In genomic region chr10:24513155-24513554, GRCh38 we compare ENCODE assay signal across 10 cellular contexts.
DNase-seq lines count a peak whose midpoint lies in the region; ATAC-seq and TF ChIP-seq lines count a peak whose summit lies in the region.
"Had no signal": no experiment of that assay in that cellular context is flagged by ENCODE, and none has a peak within 500 bp of the region (broad histone marks: within the 10 kb centered on the region; RNA-seq: fewer than 3 reads in every experiment).

No MANE protein-coding gene starts in this region.

- POLR2A ChIA-PET in activated CD4-positive, alpha-beta T cell treated with anti-CD3 and anti-CD28 coated beads, Interleukin-2, amount 10 ng/mL, durations not matched to agents 7 days and 5 days (lab: Charles Lee): no interaction called here

- ATAC-seq in HG02885 (IDR thresholded peaks at IDR 0.05; ENCODE audit: poor library complexity, unreplicated experiment): no peak

- H3K36me3 Mint-ChIP-seq in activated CD4-positive, alpha-beta T cell treated with anti-CD3 and anti-CD28 coated beads, Interleukin-2, amount 10 ng/mL, durations not matched to agents 7 days and 5 days (ENCODE audit: low read depth): no peaks in the 10 kb centered on the region

- 80 to 85% (median 81%) methylated on average over 9 of the region's 9 CpGs for whole genome bisulfite sequencing in spleen, 5 donors

- H3K27me3 Mint-ChIP-seq in activated CD4-positive, alpha-beta T cell treated with anti-CD3 and anti-CD28 coated beads, Interleukin-2, amount 10 ng/mL, durations not matched to agents 7 days and 5 days: peaks cover 6% of the 10 kb centered on the region

- no peak overlapping the region for H3K4me3 ChIP-seq in spleen
- H3K4me3 ChIP-seq in right atrium auricular region: no peak overlapping the region

- H3K9me3 ChIP-seq in spleen: no peaks in the 10 kb centered on the region
- no peaks in the 10 kb centered on the region for H3K9me3 ChIP-seq in right atrium auricular region

- CTCF ChIA-PET in activated CD4-positive, alpha-beta T cell treated with anti-CD3 and anti-CD28 coated beads, Interleukin-2, amount 10 ng/mL, durations not matched to agents 7 days and 5 days (lab: Charles Lee): no interaction called here

- H3K27ac ChIP-seq in spleen (no peak overlapping the region), right atrium auricular region (no peak overlapping the region)

- no peak overlapping the region for H3K4me3 Mint-ChIP-seq in activated CD4-positive, alpha-beta T cell treated with anti-CD3 and anti-CD28 coated beads, Interleukin-2, amount 10 ng/mL, durations not matched to agents 7 days and 5 days

- no peaks in the 10 kb centered on the region for H3K4me1 Mint-ChIP-seq in activated CD4-positive, alpha-beta T cell treated with anti-CD3 and anti-CD28 coated beads, Interleukin-2, amount 10 ng/mL, durations not matched to agents 7 days and 5 days

- H3K27me3 ChIP-seq in spleen (replicated peaks in 1 of 7): no peaks in the 10 kb centered on the region
- H3K27me3 ChIP-seq in right atrium auricular region: no peaks in the 10 kb centered on the region

- H3K36me3 ChIP-seq in spleen (peaks cover 0 to 6% (median 0%) of the 10 kb centered on the region in 6 donors), right atrium auricular region (peaks cover 26% of the 10 kb centered on the region)

- TF ChIP-seq CTCF in spleen (IDR thresholded peaks at IDR 0.05 in 8 of 11, conservative IDR thresholded peaks at IDR 0.05 in 3 of 11): no peak
- peak in 1 of 2 donors; percentile 23 for TF ChIP-seq CTCF in right atrium auricular region (IDR thresholded peaks at IDR 0.05)

- no peak for TF ChIP-seq POLR2A in spleen (IDR thresholded peaks at IDR 0.05)

- intact Hi-C loops in spleen (cut with DNase I; ENCODE audit: low total_unique reads): no loop called here

- H3K9me3 Mint-ChIP-seq in activated CD4-positive, alpha-beta T cell treated with anti-CD3 and anti-CD28 coated beads, Interleukin-2, amount 10 ng/mL, durations not matched to agents 7 days and 5 days: no peaks in the 10 kb centered on the region

- no peak overlapping the region for H3K27ac Mint-ChIP-seq in activated CD4-positive, alpha-beta T cell treated with anti-CD3 and anti-CD28 coated beads, Interleukin-2, amount 10 ng/mL, durations not matched to agents 7 days and 5 days

- H3K4me1 ChIP-seq in spleen (no peaks in the 10 kb centered on the region), right atrium auricular region (no peaks in the 10 kb centered on the region)

- peak; percentile 18 for DNase-seq in activated CD4-positive, alpha-beta T cell treated with anti-CD3 and anti-CD28 coated beads for 48 hours
- no peak for DNase-seq in activated CD4-positive, alpha-beta T cell treated with anti-CD3 and anti-CD28 coated beads, Interleukin-2, amount 10 ng/mL, durations not matched to agents 7 days and 5 days
- DNase-seq in NCI-H460 (ENCODE audit: extremely low read depth, low read depth) (peak; percentile 5), fibroblast of gingiva (ENCODE audit: low read depth) (peak; percentile 12), renal cortical epithelial cell (ENCODE audit: low read depth) (peak; percentile 20), spleen (no peak), right atrium auricular region (ENCODE audit: low spot score) (no peak)
- DNase-seq: amniotic stem cell, COR-L47 had no signal

Comparison
In these comparisons a context has a peak if more than half of its experiments do, and no peak if none do; other contexts are left out.
1. DNase-seq: peak in activated CD4-positive, alpha-beta T cell treated with anti-CD3 and anti-CD28 coated beads for 48 hours (single experiment), NCI-H460 (single experiment), fibroblast of gingiva (single experiment) and renal cortical epithelial cell (single experiment); none in activated CD4-positive, alpha-beta T cell treated with anti-CD3 and anti-CD28 coated beads, Interleukin-2, amount 10 ng/mL, durations not matched to agents 7 days and 5 days (single experiment), spleen (single experiment) and right atrium auricular region (single experiment).